27 cellular contexts compared by ENCODE assay signal in genomic region chr19:21595185-21595584, GRCh38.
"Had no signal": no experiment of that assay in that cellular context is flagged by ENCODE, and none has a peak within 500 bp of the region (broad histone marks: within the 10 kb centered on the region; RNA-seq: fewer than 3 reads in every experiment).

No MANE protein-coding gene starts in this region.

- DNase-seq: activated CD4-positive, alpha-beta T cell treated with anti-CD3 and anti-CD28 coated beads for 48 hours; activated CD4-positive, alpha-beta T cell treated with anti-CD3 and anti-CD28 coated beads, Interleukin-2, amount 50 U/mL, for 4 hours; activated CD4-positive, CD25-positive, alpha-beta regulatory T cell treated with anti-CD3 and anti-CD28 coated beads, Interleukin-2, amount 50 U/mL, for 72 hours; activated CD8-positive, alpha-beta memory T cell treated with anti-CD3 and anti-CD28 coated beads, Interleukin-2, amount 50 U/mL, for 48 hours; activated CD8-positive, alpha-beta T cell treated with anti-CD3 and anti-CD28 coated beads, Interleukin-2, amount 10 ng/mL, durations not matched to agents 7 days and 5 days; activated T-cell treated with anti-CD3 and anti-CD28 coated beads, Interleukin-2, amount 50 U/mL, for 1 hour; amniotic stem cell; brain microvascular endothelial cell; KG1; MV-4-11; NCI-H1092 treated with DMSO at 0.1 percent for 48 hours; NCI-H1417 treated with DMSO at 0.1 percent for 48 hours; NCI-H1694; NCI-H2029; NCI-H345; NCI-H510A; NCI-H526 treated with DMSO at 0.1 percent for 48 hours; NCI-H82; OCI-M1; RPMI8226; SJCRH30; SK-N-SH had no signal

- H3K9me3 Mint-ChIP-seq: activated naive CD4-positive, alpha-beta T cell treated with anti-CD3 and anti-CD28 coated beads, Interleukin-2, amount 50 U/mL, for 24 hours had no signal

- H3K9ac ChIP-seq: SK-N-SH had no signal

- H3K4me3 Mint-ChIP-seq: activated CD8-positive, alpha-beta T cell treated with anti-CD3 and anti-CD28 coated beads, Interleukin-2, amount 10 ng/mL, durations not matched to agents 7 days and 5 days; activated naive CD4-positive, alpha-beta T cell treated with anti-CD3 and anti-CD28 coated beads, Interleukin-2, amount 50 U/mL, for 24 hours; WTC11 had no signal

- ATAC-seq: activated CD8-positive, alpha-beta T cell treated with anti-CD3 and anti-CD28 coated beads, Interleukin-2, amount 10 ng/mL, durations not matched to agents 7 days and 5 days; Panc1; Right ventricle myocardium inferior; WTC11 had no signal

- H3K4me1 ChIP-seq: SJCRH30 had no signal

- H3K4me3 ChIP-seq: cardiac muscle cell, SJCRH30 had no signal

- H3K27ac Mint-ChIP-seq: activated CD8-positive, alpha-beta T cell treated with anti-CD3 and anti-CD28 coated beads, Interleukin-2, amount 10 ng/mL, durations not matched to agents 7 days and 5 days; WTC11 had no signal

- H3K4me2 ChIP-seq: SK-N-SH had no signal

- H3K27ac ChIP-seq: brain microvascular endothelial cell, cardiac muscle cell, SJCRH30 had no signal

- H3K36me3 Mint-ChIP-seq: activated naive CD4-positive, alpha-beta T cell treated with anti-CD3 and anti-CD28 coated beads, Interleukin-2, amount 50 U/mL, for 24 hours had no signal

- H3K36me3 ChIP-seq: brain microvascular endothelial cell, cardiac muscle cell, SJCRH30 had no signal

- H3K27me3 ChIP-seq: brain microvascular endothelial cell, cardiac muscle cell, SJCRH30 had no signal

- H3K9me3 ChIP-seq: SJCRH30, SK-N-SH had no signal

- H3K4me1 Mint-ChIP-seq: activated naive CD4-positive, alpha-beta T cell treated with anti-CD3 and anti-CD28 coated beads, Interleukin-2, amount 50 U/mL, for 24 hours had no signal

- H3K27me3 Mint-ChIP-seq: activated naive CD4-positive, alpha-beta T cell treated with anti-CD3 and anti-CD28 coated beads, Interleukin-2, amount 50 U/mL, for 24 hours had no signal
